Comparison of ENCODE assay signal across 10 cellular contexts in genomic region chr3:39812537-39812936, GRCh38. TPM values are rescaled to one million over a fixed set of nuclear protein-coding genes. Genes with fewer than 3 reads are reported as not detected.
A peak's percentile ranks its signal among the peaks of the same experiment; 100 is the strongest.
DNase-seq lines count a peak whose midpoint lies in the region; ATAC-seq, FAIRE-seq and TF ChIP-seq lines count a peak whose summit lies in the region.
"Had no signal": no experiment of that assay in that cellular context is flagged by ENCODE, and none has a peak within 500 bp of the region (broad histone marks: within the 10 kb centered on the region; RNA-seq: fewer than 3 reads in every experiment).

No MANE protein-coding gene starts in this region.

- no peaks in the 10 kb centered on the region for H3K9me3 ChIP-seq in mucosa of descending colon

- intact Hi-C loops in mucosa of descending colon (cut with DNase I, micrococcal nuclease): no loop called here

- in situ Hi-C loops in T47D (cut with HindIII; ENCODE audit: low pct_unique_long_range_greater_than_20kb, low sequenced_read_pairs): no loop called here

- no peaks in the 10 kb centered on the region for H3K36me3 ChIP-seq in mucosa of descending colon (ENCODE audit: low read depth)

- peak; percentile 11 for FAIRE-seq in D721Med (lab: Jason Lieb, UNC)

- DNase-seq in D721Med (ENCODE audit: insufficient read length, low spot score) (no peak), HT-29 (ENCODE audit: low spot score) (peak; percentile 35), T47D (ENCODE audit: low read depth in 1 of 2, low spot score in 1 of 2) (peak; percentile 21 to 62), mucosa of descending colon (peak in 2 of 3 donors; percentile 50 to 71), NCI-H146 treated with DMSO at 0.1 percent for 48 hours (lab: John Stamatoyannopoulos, UW; ENCODE audit: unreplicated experiment) (no peak)
- no peak for DNase-seq in stimulated activated naive CD4-positive, alpha-beta T cell (lab: John Stamatoyannopoulos, UW)
- DNase-seq: NCI-H526 treated with DMSO at 0.1 percent for 48 hours had no signal

- TF ChIP-seq CTCF in D721Med (IDR thresholded peaks at IDR 0.05; ENCODE audit: insufficient read depth, missing control alignments): peak; percentile 40
- TF ChIP-seq CTCF in mucosa of descending colon (IDR thresholded peaks at IDR 0.05): peak; percentile 30

- ATAC-seq in mucosa of descending colon: no peak
- no peak for ATAC-seq in HG03354 (IDR thresholded peaks at IDR 0.05; ENCODE audit: poor library complexity, severe bottlenecking, unreplicated experiment)
- ATAC-seq in HG03159 (IDR thresholded peaks at IDR 0.05; ENCODE audit: unreplicated experiment): no peak

- peaks cover 15% of the 10 kb centered on the region for H3K4me1 ChIP-seq in mucosa of descending colon (ENCODE audit: low read depth)

- no peak overlapping the region for H3K4me3 ChIP-seq in mucosa of descending colon

RNA-seq across cellular contexts. Expression of gene MYRIP, which starts 3.1 kb away (rescaled TPM):
- total RNA-seq in HT-29 (2014; rRNA removed; shearing (Covaris generic)): 0.03 and 0.08 TPM in 2 replicates
- 10 to 100 TPM in 1 of 3 donors, 1 to 10 TPM in 2; 7.2 to 11.2 (median 9.9) TPM for total RNA-seq in mucosa of descending colon
- total RNA-seq: mononuclear cell had no signal

Comparison
In these comparisons a context has a peak if more than half of its experiments do, and no peak if none do; other contexts are left out.
1. DNase-seq: peak in HT-29 (single experiment), T47D (2 of 2) and mucosa of descending colon (2 of 3); none in D721Med (single experiment), NCI-H146 treated with DMSO at 0.1 percent for 48 hours (single experiment) and stimulated activated naive CD4-positive, alpha-beta T cell (0 of 6).